Comparison of ENCODE assay signal across 13 cellular contexts in genomic region chr4:4857001-4857808, GRCh38. TPM values are rescaled to one million over a fixed set of nuclear protein-coding genes. Genes with fewer than 3 reads are reported as not detected.
DNase-seq lines count a peak whose midpoint lies in the region; ATAC-seq and TF ChIP-seq lines count a peak whose summit lies in the region.
"Had no signal": no experiment of that assay in that cellular context is flagged by ENCODE, and none has a peak within 500 bp of the region (broad histone marks: within the 10 kb centered on the region; RNA-seq: fewer than 3 reads in every experiment).

No MANE protein-coding gene starts in this region.

- no peak overlapping the region for H2AFZ ChIP-seq in neural progenitor cell (replicated peaks)

- H3K36me3 Mint-ChIP-seq in CD4-positive, CD25-positive, alpha-beta regulatory T cell: no peaks in the 10 kb centered on the region
- H3K36me3 Mint-ChIP-seq in neural progenitor cell: peaks cover 7% of the 10 kb centered on the region

- no peak for TF ChIP-seq CTCF in GM06990 (IDR thresholded peaks at IDR 0.05; ENCODE audit: insufficient read depth, low read length, poor library complexity, severe bottlenecking)
- no peak for TF ChIP-seq CTCF in neural progenitor cell (IDR thresholded peaks at IDR 0.05)

- peak overlapping the region; percentile 67 for H3K4me2 ChIP-seq in neural progenitor cell

- H3K27ac Mint-ChIP-seq in CD4-positive, CD25-positive, alpha-beta regulatory T cell: peak overlapping the region in 1 of 3 donors; percentile 26
- peak overlapping the region; percentile 0 for H3K27ac Mint-ChIP-seq in neural progenitor cell

- DNase-seq in CD4-positive, CD25-positive, alpha-beta regulatory T cell: no peak
- DNase-seq in GM06990 (ENCODE audit: extremely low read depth, insufficient read length) (peak; percentile 52), neural progenitor cell (ENCODE audit: low spot score) (no peak), T-helper 9 cell (no peak), erythroblast (lab: John Stamatoyannopoulos, UW) (no peak)
- DNase-seq in stimulated activated naive CD4-positive, alpha-beta T cell treated with Interleukin-2 at 50 U/mL for 16 hours (lab: John Stamatoyannopoulos, UW): no peak
- DNase-seq: KG1 had no signal

- H3K4me3 Mint-ChIP-seq in CD4-positive, CD25-positive, alpha-beta regulatory T cell: peak overlapping the region; percentile 58 to 80 (median 65)
- peak overlapping the region; percentile 81 for H3K4me3 Mint-ChIP-seq in neural progenitor cell

- H3K27me3 ChIP-seq in CD4-positive, CD25-positive, alpha-beta regulatory T cell (ENCODE audit: control insufficient read depth, insufficient read depth, low read length): peaks cover 22% of the 10 kb centered on the region
- H3K27me3 ChIP-seq in GM06990 (replicated peaks; ENCODE audit: control insufficient read depth, insufficient read depth, low read length) (no peaks in the 10 kb centered on the region; the same call in 1 of the 2 replicates), ectodermal cell (ENCODE audit: control insufficient read depth, insufficient read depth, low read length, poor library complexity, severe bottlenecking) (peaks cover 95% of the 10 kb centered on the region), neural progenitor cell (peaks cover 99% of the 10 kb centered on the region)

- peaks cover 13 to 71% (median 34%) of the 10 kb centered on the region in 4 donors for H3K4me1 Mint-ChIP-seq in CD4-positive, CD25-positive, alpha-beta regulatory T cell
- peaks cover 70% of the 10 kb centered on the region for H3K4me1 Mint-ChIP-seq in neural progenitor cell

- H3F3A ChIP-seq in neural progenitor cell (ENCODE audit: low read depth): peaks cover 76% of the 10 kb centered on the region

- peaks cover 0 to 8% (median 0%) of the 10 kb centered on the region in 7 donors for H3K9me3 Mint-ChIP-seq in CD4-positive, CD25-positive, alpha-beta regulatory T cell
- H3K9me3 Mint-ChIP-seq in neural progenitor cell: no peaks in the 10 kb centered on the region

- H3K4me1 ChIP-seq in CD4-positive, CD25-positive, alpha-beta regulatory T cell (ENCODE audit: control insufficient read depth, insufficient read depth, low read length, poor library complexity, severe bottlenecking): peaks cover 58% of the 10 kb centered on the region
- H3K4me1 ChIP-seq in ectodermal cell (ENCODE audit: control insufficient read depth, insufficient read depth, low read length) (peaks cover 48% of the 10 kb centered on the region), neural progenitor cell (peaks cover 72% of the 10 kb centered on the region)

- ATAC-seq in CD4-positive, CD25-positive, alpha-beta regulatory T cell (ENCODE audit: low read depth in 2 of 2): no peak
- no peak for ATAC-seq in GM21737 (IDR thresholded peaks at IDR 0.05; ENCODE audit: unreplicated experiment)
- ATAC-seq: activated CD4-positive, CD25-positive, alpha-beta regulatory T cell treated with anti-CD3 and anti-CD28 coated beads, Interleukin-2, amount 50 U/mL, for 24 hours; body of pancreas; left lung; sciatic nerve had no signal

- H3K27me3 Mint-ChIP-seq in CD4-positive, CD25-positive, alpha-beta regulatory T cell: peaks cover 85% of the 10 kb centered on the region
- H3K27me3 Mint-ChIP-seq in neural progenitor cell (ENCODE audit: insufficient read depth, low read depth): peaks cover 41% of the 10 kb centered on the region

- H3K27ac ChIP-seq in CD4-positive, CD25-positive, alpha-beta regulatory T cell (ENCODE audit: insufficient read depth, low read length, poor library complexity, severe bottlenecking): no peak overlapping the region
- no peak overlapping the region for H3K27ac ChIP-seq in ectodermal cell (ENCODE audit: insufficient read depth, low read depth, low read length, poor library complexity, severe bottlenecking)
- no peak overlapping the region for H3K27ac ChIP-seq in neural progenitor cell
- H3K27ac ChIP-seq: body of pancreas, left lung had no signal

- no peak overlapping the region for H3K9ac ChIP-seq in neural progenitor cell

- H4K20me1 ChIP-seq in neural progenitor cell (ENCODE audit: low read depth): peaks cover 94% of the 10 kb centered on the region

- WGBS in ectodermal cell, 2 experiments: 6 to 8% methylated on average over 27 to 31 of the region's 36 CpGs

- H3K79me2 ChIP-seq in neural progenitor cell (ENCODE audit: low read depth): no peaks in the 10 kb centered on the region

- H3K9me3 ChIP-seq in CD4-positive, CD25-positive, alpha-beta regulatory T cell (ENCODE audit: control insufficient read depth in 2 of 2, low read length in 2 of 2): no peaks in the 10 kb centered on the region
- H3K9me3 ChIP-seq in ectodermal cell (ENCODE audit: control insufficient read depth, low read length): no peaks in the 10 kb centered on the region
- H3K9me3 ChIP-seq in neural progenitor cell (ENCODE audit: low read depth): no peaks in the 10 kb centered on the region
- H3K9me3 ChIP-seq: body of pancreas, left lung had no signal

- no peak for TF ChIP-seq POLR2A in erythroblast (IDR thresholded peaks at IDR 0.05; ENCODE audit: low read length)

- H3K36me3 ChIP-seq in CD4-positive, CD25-positive, alpha-beta regulatory T cell (ENCODE audit: control insufficient read depth, insufficient read depth, low read length): no peaks in the 10 kb centered on the region
- no peaks in the 10 kb centered on the region for H3K36me3 ChIP-seq in GM06990 (ENCODE audit: control insufficient read depth, insufficient read depth, low read length)
- no peaks in the 10 kb centered on the region for H3K36me3 ChIP-seq in ectodermal cell (ENCODE audit: control insufficient read depth, insufficient read depth, low read length)
- no peaks in the 10 kb centered on the region for H3K36me3 ChIP-seq in neural progenitor cell
- H3K36me3 ChIP-seq: left lung had no signal

- H3K4me3 ChIP-seq in CD4-positive, CD25-positive, alpha-beta regulatory T cell (ENCODE audit: low read depth, low read length): no peak overlapping the region
- H3K4me3 ChIP-seq in GM06990 (replicated peaks; ENCODE audit: low read depth, low read length) (no peak overlapping the region), ectodermal cell (ENCODE audit: insufficient read depth, low read depth, low read length) (peak overlapping the region; percentile 37), neural progenitor cell (no peak overlapping the region)
- H3K4me3 ChIP-seq: body of pancreas, left lung had no signal

RNA-seq across cellular contexts. Expression of gene MSX1, which starts 2.3 kb away (rescaled TPM):
- total RNA-seq in CD4-positive, CD25-positive, alpha-beta regulatory T cell: 0.54 TPM
- polyA plus RNA-seq in CD4-positive, CD25-positive, alpha-beta regulatory T cell: under 1 TPM in 1 of 4 donors, not detected in 3; 0.32 TPM
- 68.8 TPM for polyA plus RNA-seq in ectodermal cell (2013, experiment 1 of 4)
- polyA plus RNA-seq in ectodermal cell (2013, experiment 2 of 4): 67.1 TPM
- 82.3 TPM for polyA plus RNA-seq in ectodermal cell (2013, experiment 3 of 4)
- 99.1 TPM for polyA plus RNA-seq in ectodermal cell (2013, experiment 4 of 4)
- total RNA-seq in neural progenitor cell (ENCODE audit: low replicate concordance): 0.65 TPM in 1 of 2 replicates, not detected in the other
